Comparison of ENCODE assay signal across 16 cellular contexts in the genomic region with DNA sequence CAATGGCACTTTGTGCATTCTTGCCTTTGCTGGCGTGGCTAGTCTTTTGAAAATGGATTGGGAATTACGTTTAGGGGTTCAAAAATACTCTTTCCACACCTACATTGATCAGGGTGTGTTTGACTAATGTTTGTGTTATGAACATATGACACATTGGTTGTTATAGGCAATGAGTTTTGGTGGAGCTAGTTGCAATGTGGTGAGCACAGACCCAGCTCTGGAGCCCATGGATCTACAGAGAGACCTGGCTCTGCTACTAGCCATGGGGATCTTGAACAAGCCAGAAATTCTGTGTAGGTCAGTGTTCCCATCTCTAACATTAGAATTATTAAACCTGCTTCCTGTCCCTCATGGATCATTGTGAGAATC.
DNase-seq lines count a peak whose midpoint lies in the region; ATAC-seq and TF ChIP-seq lines count a peak whose summit lies in the region.
"Had no signal": no experiment of that assay in that cellular context is flagged by ENCODE, and none has a peak within 500 bp of the region (broad histone marks: within the 10 kb centered on the region; RNA-seq: fewer than 3 reads in every experiment).

No MANE protein-coding gene starts in this region.

- POLR2A ChIA-PET in PC-9 (lab: Charles Lee; ENCODE audit: unreplicated experiment): interaction anchor here (0.6 to 0.7 kb wide), 2 partner anchors 109 to 222 kb away, joined by 3 to 5 read pairs; a partner anchor contains a TSS
- POLR2A ChIA-PET in SK-N-SH (lab: Yijun Ruan, JAX): no interaction called here

- no peak for TF ChIP-seq RAD21 in SK-N-SH (IDR thresholded peaks at IDR 0.05; ENCODE audit: low read length)

- H3K27ac ChIP-seq in PC-9 (0 out of 2 replicates have a peak overlapping the region, but pooled peaks have one; percentile 8), esophagus squamous epithelium (peak overlapping the region in 3 of 4 donors; percentile 21 to 61 (median 54)), transverse colon (peak overlapping the region; percentile 39 to 55 (median 52)), SK-N-SH (ENCODE audit: low read depth in 2 of 2, low read length in 1 of 2) (no peak overlapping the region)

- no peak overlapping the region for H2AFZ ChIP-seq in PC-9
- H2AFZ ChIP-seq in SK-N-SH (ENCODE audit: low read depth): no peak overlapping the region

- H3K4me2 ChIP-seq in PC-9 (peak overlapping the region; percentile 35), SK-N-SH (no peak overlapping the region)

- intact Hi-C loops in PC-9 (cut with micrococcal nuclease; ENCODE audit: unreplicated experiment) (no loop called here), esophagus squamous epithelium (cut with DNase I) (no loop called here), transverse colon (cut with DNase I; ENCODE audit: low total_unique reads) (no loop called here)

- BruUV-seq in PC-9 (replicated peaks; lab: Mats Ljungman, UMichigan): no TSS peak

- no peaks in the 10 kb centered on the region for H3K79me2 ChIP-seq in PC-9 (ENCODE audit: low read depth)
- H3K79me2 ChIP-seq in SK-N-SH (ENCODE audit: insufficient read depth): no peaks in the 10 kb centered on the region

- H3K9ac ChIP-seq in mucosa of stomach (ENCODE audit: low read length) (peak overlapping the region; percentile 63), SK-N-SH (no peak overlapping the region)

- H3K4me3 ChIP-seq in PC-9 (no peak overlapping the region), esophagus squamous epithelium (no peak overlapping the region), mucosa of stomach (ENCODE audit: low read length) (no peak overlapping the region), transverse colon (no peak overlapping the region), SK-N-SH (ENCODE audit: low read depth in 2 of 2, low read length in 1 of 2) (no peak overlapping the region)

- TF ChIP-seq POLR2A in esophagus squamous epithelium (IDR thresholded peaks at IDR 0.05): no peak
- no peak for TF ChIP-seq POLR2A in transverse colon (IDR thresholded peaks at IDR 0.05)

- no peaks in the 10 kb centered on the region for H3K9me2 ChIP-seq in PC-9 (ENCODE audit: insufficient read depth)
- no peaks in the 10 kb centered on the region for H3K9me2 ChIP-seq in SK-N-SH

- no peak for DNase-seq in PC-9
- DNase-seq in esophagus squamous epithelium (lab: John Stamatoyannopoulos, UW): no peak
- no peak for DNase-seq in transverse colon
- DNase-seq in SK-N-SH: no peak
- DNase-seq in NCI-H446 treated with DMSO at 0.1 percent for 48 hours (lab: John Stamatoyannopoulos, UW): no peak
- DNase-seq: ACHN, DND-41, KBM-7, NCI-H1105 treated with DMSO at 0.1 percent for 48 hours, NCI-H1694, NCI-H524, NCI-H82, OCI-M1, SHP77 treated with DMSO at 0.1 percent for 48 hours had no signal

- H4K20me1 ChIP-seq in PC-9 (ENCODE audit: insufficient read depth) (no peaks in the 10 kb centered on the region), SK-N-SH (ENCODE audit: insufficient read depth) (no peaks in the 10 kb centered on the region)

- in situ Hi-C loops in transverse colon (cut with MboI; ENCODE audit: low pct_ligation_motif_present in 1 of 4, low pct_unique_long_range_greater_than_20kb in 1 of 4, low sequenced_read_pairs in 3 of 4): no loop called here

- 40 to 51% methylated on average over 2 of the region's 2 CpGs for WGBS in esophagus squamous epithelium, 2 donors
- 20 to 69% methylated on average over 1 to 2 of the region's 2 CpGs for WGBS in transverse colon (ENCODE audit: low coverage in 1 of 2), 2 donors
- 48% methylated on average over 2 of the region's 2 CpGs for WGBS in SK-N-SH (ENCODE audit: low lambda C conversion rate)

- H3K4me1 ChIP-seq in PC-9 (replicated peaks; ENCODE audit: insufficient read depth) (peaks cover 16% of the 10 kb centered on the region), esophagus squamous epithelium (peaks cover 0 to 15% (median 0%) of the 10 kb centered on the region in 3 donors), mucosa of stomach (ENCODE audit: control insufficient read depth, insufficient read depth, low read length) (peaks cover 34% of the 10 kb centered on the region), transverse colon (peaks cover 0 to 6% (median 2%) of the 10 kb centered on the region in 4 donors), SK-N-SH (ENCODE audit: control insufficient read depth in 1 of 2, insufficient read depth in 2 of 2, low read depth in 1 of 2, low read length in 1 of 2) (peaks cover 0 to 8% of the 10 kb centered on the region in 2 experiments; a peak in 2 of 4 replicates)

- CTCF ChIA-PET in PC-9 (lab: Charles Lee) (no interaction called here), SK-N-SH (lab: Yijun Ruan, JAX) (no interaction called here)

- no peaks in the 10 kb centered on the region for H3K27me3 ChIP-seq in PC-9 (ENCODE audit: insufficient read depth, low read depth)
- no peaks in the 10 kb centered on the region for H3K27me3 ChIP-seq in esophagus squamous epithelium
- H3K27me3 ChIP-seq in mucosa of stomach (ENCODE audit: control insufficient read depth, insufficient read depth, low read length): no peaks in the 10 kb centered on the region
- no peaks in the 10 kb centered on the region for H3K27me3 ChIP-seq in transverse colon
- H3K27me3 ChIP-seq in SK-N-SH (ENCODE audit: insufficient read depth): no peaks in the 10 kb centered on the region

- TF ChIP-seq EP300 in transverse colon (IDR thresholded peaks at IDR 0.05; ENCODE audit: low read depth): no peak
- no peak for TF ChIP-seq EP300 in SK-N-SH (IDR thresholded peaks at IDR 0.05; ENCODE audit: borderline replicate concordance in 1 of 2, low read depth in 1 of 2, low read length in 1 of 2)

- peaks cover 4% of the 10 kb centered on the region; the same call in 1 of the 2 replicates for H3F3A ChIP-seq in PC-9 (ENCODE audit: insufficient read depth, low read depth)
- H3F3A ChIP-seq in SK-N-SH (replicated peaks; ENCODE audit: insufficient read depth): no peaks in the 10 kb centered on the region

- H3K9me3 ChIP-seq in PC-9 (ENCODE audit: insufficient read depth, low read depth): no peaks in the 10 kb centered on the region
- no peaks in the 10 kb centered on the region for H3K9me3 ChIP-seq in esophagus squamous epithelium
- H3K9me3 ChIP-seq in mucosa of stomach (ENCODE audit: control insufficient read depth, low read length): no peaks in the 10 kb centered on the region
- no peaks in the 10 kb centered on the region for H3K9me3 ChIP-seq in transverse colon
- no peaks in the 10 kb centered on the region for H3K9me3 ChIP-seq in SK-N-SH

- ATAC-seq in GM19023 (IDR thresholded peaks at IDR 0.05; ENCODE audit: unreplicated experiment): no peak

- no peak for TF ChIP-seq CTCF in PC-9 (conservative IDR thresholded peaks at IDR 0.05)
- no peak for TF ChIP-seq CTCF in esophagus squamous epithelium (IDR thresholded peaks at IDR 0.05)
- TF ChIP-seq CTCF in transverse colon (IDR thresholded peaks at IDR 0.05): no peak
- no peak for TF ChIP-seq CTCF in SK-N-SH (IDR thresholded peaks at IDR 0.05)

- H3K36me3 ChIP-seq in PC-9 (ENCODE audit: low read depth) (no peaks in the 10 kb centered on the region), esophagus squamous epithelium (no peaks in the 10 kb centered on the region), mucosa of stomach (ENCODE audit: control insufficient read depth, insufficient read depth, low read length) (no peaks in the 10 kb centered on the region), transverse colon (no peaks in the 10 kb centered on the region), SK-N-SH (replicated peaks in 1 of 2; ENCODE audit: control insufficient read depth in 1 of 2, insufficient read depth in 2 of 2, low read length in 1 of 2) (no peaks in the 10 kb centered on the region)

TF ChIP-seq in SK-N-SH, 30 proteins besides CTCF, POLR2A, EP300 and RAD21 (continues in another document):
- no peak for TF ChIP-seq EZH2phosphoT487 (IDR thresholded peaks at IDR 0.05; ENCODE audit: borderline replicate concordance, low read depth)
- TF ChIP-seq SMC3 (IDR thresholded peaks at IDR 0.05; ENCODE audit: low read depth, low read length): no peak
- TF ChIP-seq, protein P1, sequence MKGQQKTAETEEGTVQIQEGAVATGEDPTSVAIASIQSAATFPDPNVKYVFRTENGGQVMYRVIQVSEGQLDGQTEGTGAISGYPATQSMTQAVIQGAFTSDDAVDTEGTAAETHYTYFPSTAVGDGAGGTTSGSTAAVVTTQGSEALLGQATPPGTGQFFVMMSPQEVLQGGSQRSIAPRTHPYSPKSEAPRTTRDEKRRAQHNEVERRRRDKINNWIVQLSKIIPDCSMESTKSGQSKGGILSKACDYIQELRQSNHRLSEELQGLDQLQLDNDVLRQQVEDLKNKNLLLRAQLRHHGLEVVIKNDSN (IDR thresholded peaks at IDR 0.05; ENCODE audit: borderline replicate concordance, low read depth): no peak
- no peak for TF ChIP-seq NRF1 (IDR thresholded peaks at IDR 0.05; ENCODE audit: low read depth, low read length)
- TF ChIP-seq MXI1 (IDR thresholded peaks at IDR 0.05; ENCODE audit: low read depth, low read length): no peak
- TF ChIP-seq, protein P2, sequence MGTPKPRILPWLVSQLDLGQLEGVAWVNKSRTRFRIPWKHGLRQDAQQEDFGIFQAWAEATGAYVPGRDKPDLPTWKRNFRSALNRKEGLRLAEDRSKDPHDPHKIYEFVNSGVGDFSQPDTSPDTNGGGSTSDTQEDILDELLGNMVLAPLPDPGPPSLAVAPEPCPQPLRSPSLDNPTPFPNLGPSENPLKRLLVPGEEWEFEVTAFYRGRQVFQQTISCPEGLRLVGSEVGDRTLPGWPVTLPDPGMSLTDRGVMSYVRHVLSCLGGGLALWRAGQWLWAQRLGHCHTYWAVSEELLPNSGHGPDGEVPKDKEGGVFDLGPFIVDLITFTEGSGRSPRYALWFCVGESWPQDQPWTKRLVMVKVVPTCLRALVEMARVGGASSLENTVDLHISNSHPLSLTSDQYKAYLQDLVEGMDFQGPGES (IDR thresholded peaks at IDR 0.05; ENCODE audit: low read depth, low read length): no peak
- no peak for TF ChIP-seq JUND (IDR thresholded peaks at IDR 0.05)
- TF ChIP-seq TAF1 (IDR thresholded peaks at IDR 0.05; ENCODE audit: borderline replicate concordance, low read depth, low read length): no peak
- TF ChIP-seq FOSL2 (IDR thresholded peaks at IDR 0.05; ENCODE audit: borderline replicate concordance, low read depth): no peak
- no peak for TF ChIP-seq RCOR1 (IDR thresholded peaks at IDR 0.05; ENCODE audit: low read length)
- no peak for TF ChIP-seq MEF2A (IDR thresholded peaks at IDR 0.05; ENCODE audit: borderline replicate concordance, low read depth)
- TF ChIP-seq, protein P3, sequence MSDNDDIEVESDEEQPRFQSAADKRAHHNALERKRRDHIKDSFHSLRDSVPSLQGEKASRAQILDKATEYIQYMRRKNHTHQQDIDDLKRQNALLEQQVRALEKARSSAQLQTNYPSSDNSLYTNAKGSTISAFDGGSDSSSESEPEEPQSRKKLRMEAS (IDR thresholded peaks at IDR 0.05; ENCODE audit: low read depth): no peak
- TF ChIP-seq GATA2 (CRISPR knock-in tag; IDR thresholded peaks at IDR 0.05): no peak

Comparison
In these comparisons a context has a peak if more than half of its experiments do, and no peak if none do; other contexts are left out.
1. H3K27ac ChIP-seq: peak in PC-9 (single experiment), esophagus squamous epithelium (3 of 4) and transverse colon (4 of 4); none in SK-N-SH (0 of 2).